ENCODE assay signal across 7 cellular contexts in the genomic region with DNA sequence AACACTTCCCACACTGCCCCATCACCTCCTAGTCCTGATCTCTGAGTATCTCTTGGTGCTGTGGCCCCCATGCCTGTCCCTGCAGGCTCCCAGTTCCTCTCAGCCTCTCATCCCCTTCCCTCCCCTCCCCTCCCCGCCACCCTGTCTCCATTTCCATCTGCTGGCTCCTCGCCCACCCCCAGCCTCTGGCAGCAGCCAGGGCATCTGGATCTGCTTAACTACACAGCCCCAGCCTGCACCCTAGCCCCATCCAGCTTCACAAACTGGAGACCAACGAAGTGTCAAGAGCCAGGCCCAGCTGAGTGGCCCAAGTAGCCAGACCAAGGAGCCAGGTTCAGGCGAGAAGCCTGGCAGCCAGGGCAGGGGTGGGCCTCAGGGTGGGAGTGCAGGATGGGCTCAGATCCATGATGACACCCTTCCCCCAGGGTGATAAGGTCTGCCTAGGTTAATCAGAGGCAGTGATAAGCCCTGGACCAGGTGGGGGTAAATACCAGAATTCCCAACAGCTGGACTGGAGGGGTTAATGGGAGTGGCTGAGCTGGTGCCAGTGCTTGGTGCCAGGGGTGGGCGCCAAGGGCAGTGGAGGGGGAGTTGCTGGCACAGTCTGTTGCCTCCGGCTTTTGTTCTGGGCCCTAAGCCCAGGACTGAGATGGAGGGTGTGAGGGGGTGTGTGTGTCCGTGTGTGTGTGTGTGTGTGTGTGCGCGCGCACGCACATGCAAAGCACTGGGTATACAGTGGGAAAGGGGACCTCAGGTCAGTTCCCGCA. TPM values are rescaled to one million over a fixed set of nuclear protein-coding genes. Genes with fewer than 3 reads are reported as not detected.
DNase-seq lines count a peak whose midpoint lies in the region; TF ChIP-seq lines count a peak whose summit lies in the region.
"Had no signal": no experiment of that assay in that cellular context is flagged by ENCODE, and none has a peak within 500 bp of the region (broad histone marks: within the 10 kb centered on the region; RNA-seq: fewer than 3 reads in every experiment).

No MANE protein-coding gene starts in this region.

- no peak overlapping the region for H3K4me3 ChIP-seq in HEK293 (ENCODE audit: low read depth, low read length)
- H3K4me3 ChIP-seq in osteoblast (ENCODE audit: insufficient read depth, low read length): no peak overlapping the region

- no peaks in the 10 kb centered on the region for H3K79me2 ChIP-seq in osteoblast (ENCODE audit: insufficient read depth, low read length)

- POLR2A ChIA-PET in HEK293 (lab: Yijun Ruan, JAX): interaction anchor here (0.6 to 2.8 kb wide), 3 partner anchors 9 to 139 kb away, joined by 3 to 21 read pairs (median 4); a partner anchor contains a TSS

- no peak overlapping the region for H3K4me2 ChIP-seq in osteoblast (ENCODE audit: insufficient read depth, low read length)

- DNase-seq in dedifferentiated amniotic fluid mesenchymal stem cell (ENCODE audit: extremely low spot score): peak; percentile 76
- peak; percentile 90 for DNase-seq in osteoblast (ENCODE audit: insufficient read length, low spot score, missing footprints)
- DNase-seq in activated gamma-delta T cell treated with Interleukin-2 at 50 U/mL for 16 hours: no peak
- no peak for DNase-seq in NK-92 treated with Interleukin-12 subunit alpha and Interleukin-12 subunit beta, amount 100 ng/mL, for 24 hours (lab: John Stamatoyannopoulos, UW)
- DNase-seq in GOT3 (lab: John Stamatoyannopoulos, UW): no peak

- H3K36me3 ChIP-seq in HEK293 (ENCODE audit: control insufficient read depth in 2 of 2, insufficient read depth in 1 of 2, low read length in 2 of 2): peaks cover 0 to 17% of the 10 kb centered on the region in 2 experiments; a peak in 2 of 3 replicates
- H3K36me3 ChIP-seq in osteoblast (ENCODE audit: insufficient read depth, low read length): peaks cover 4% of the 10 kb centered on the region

- CTCF ChIA-PET in HEK293 (lab: Yijun Ruan, JAX): interaction anchor here (1.1 to 13.3 kb wide), 2 partner anchors 9 to 19 kb away, joined by 4 to 125 read pairs; a partner anchor contains a TSS

- H2AFZ ChIP-seq in osteoblast (ENCODE audit: low read length): no peak overlapping the region

- no peaks in the 10 kb centered on the region for H4K20me1 ChIP-seq in osteoblast (ENCODE audit: insufficient read depth, low read length)

- H3K4me1 ChIP-seq in HEK293 (ENCODE audit: control insufficient read depth, insufficient read depth, low read length): peaks cover 6% of the 10 kb centered on the region
- peaks cover 40% of the 10 kb centered on the region for H3K4me1 ChIP-seq in osteoblast (ENCODE audit: insufficient read depth, low read length)

- no peaks in the 10 kb centered on the region for H3K27me3 ChIP-seq in osteoblast (ENCODE audit: insufficient read depth, low read length)

- H3K9me3 ChIP-seq in HEK293 (ENCODE audit: control insufficient read depth, insufficient read depth, low read depth, low read length) (no peaks in the 10 kb centered on the region), osteoblast (ENCODE audit: low read depth, low read length) (no peaks in the 10 kb centered on the region)

- H3K27ac ChIP-seq in HEK293 (ENCODE audit: extremely low read depth, low read depth, low read length) (no peak overlapping the region), osteoblast (ENCODE audit: low read depth, low read length) (no peak overlapping the region)
- H3K27ac ChIP-seq: VCaP had no signal

- TF ChIP-seq CTCF in HEK293 (tag by site-specific recombination; IDR thresholded peaks at IDR 0.05): no peak
- no peak for TF ChIP-seq CTCF in osteoblast (IDR thresholded peaks at IDR 0.05; ENCODE audit: extremely low read depth, low read depth, low read length)

TF ChIP-seq in HEK293, 187 proteins besides CTCF, POLR2A, EP300 and RAD21 (continues in another document):
- TF ChIP-seq EGR2 (tag by site-specific recombination; IDR thresholded peaks at IDR 0.05; ENCODE audit: low read depth) (peak; percentile 40; the same call in 1 of the 2 replicates), ZNF777 (tag by site-specific recombination; IDR thresholded peaks at IDR 0.05; ENCODE audit: borderline replicate concordance) (no peak), ZNF335 (tag by site-specific recombination; conservative IDR thresholded peaks at IDR 0.05) (no peak), ZNF623 (tag by site-specific recombination; IDR thresholded peaks at IDR 0.05) (no peak), ZNF169 (tag by site-specific recombination; IDR thresholded peaks at IDR 0.05) (no peak), ZFHX2 (tag by site-specific recombination; conservative IDR thresholded peaks at IDR 0.05) (peak; percentile 73), ZNF394 (tag by site-specific recombination; IDR thresholded peaks at IDR 0.05; ENCODE audit: borderline replicate concordance) (no peak), ZNF561 (tag by site-specific recombination; IDR thresholded peaks at IDR 0.05; ENCODE audit: borderline replicate concordance) (no peak), GLI2 (tag by site-specific recombination; IDR thresholded peaks at IDR 0.05; ENCODE audit: borderline replicate concordance, low read depth) (no peak), KLF7 (tag by site-specific recombination; IDR thresholded peaks at IDR 0.05; ENCODE audit: borderline replicate concordance) (no peak), ZNF768 (tag by site-specific recombination; IDR thresholded peaks at IDR 0.05) (no peak), ZBTB20 (tag by site-specific recombination; IDR thresholded peaks at IDR 0.05) (peak; percentile 41)
- TF ChIP-seq, protein P1, sequence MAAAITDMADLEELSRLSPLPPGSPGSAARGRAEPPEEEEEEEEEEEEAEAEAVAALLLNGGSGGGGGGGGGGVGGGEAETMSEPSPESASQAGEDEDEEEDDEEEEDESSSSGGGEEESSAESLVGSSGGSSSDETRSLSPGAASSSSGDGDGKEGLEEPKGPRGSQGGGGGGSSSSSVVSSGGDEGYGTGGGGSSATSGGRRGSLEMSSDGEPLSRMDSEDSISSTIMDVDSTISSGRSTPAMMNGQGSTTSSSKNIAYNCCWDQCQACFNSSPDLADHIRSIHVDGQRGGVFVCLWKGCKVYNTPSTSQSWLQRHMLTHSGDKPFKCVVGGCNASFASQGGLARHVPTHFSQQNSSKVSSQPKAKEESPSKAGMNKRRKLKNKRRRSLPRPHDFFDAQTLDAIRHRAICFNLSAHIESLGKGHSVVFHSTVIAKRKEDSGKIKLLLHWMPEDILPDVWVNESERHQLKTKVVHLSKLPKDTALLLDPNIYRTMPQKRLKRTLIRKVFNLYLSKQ (tag by site-specific recombination; IDR thresholded peaks at IDR 0.05; ENCODE audit: borderline replicate concordance): no peak
- TF ChIP-seq, protein P2, sequence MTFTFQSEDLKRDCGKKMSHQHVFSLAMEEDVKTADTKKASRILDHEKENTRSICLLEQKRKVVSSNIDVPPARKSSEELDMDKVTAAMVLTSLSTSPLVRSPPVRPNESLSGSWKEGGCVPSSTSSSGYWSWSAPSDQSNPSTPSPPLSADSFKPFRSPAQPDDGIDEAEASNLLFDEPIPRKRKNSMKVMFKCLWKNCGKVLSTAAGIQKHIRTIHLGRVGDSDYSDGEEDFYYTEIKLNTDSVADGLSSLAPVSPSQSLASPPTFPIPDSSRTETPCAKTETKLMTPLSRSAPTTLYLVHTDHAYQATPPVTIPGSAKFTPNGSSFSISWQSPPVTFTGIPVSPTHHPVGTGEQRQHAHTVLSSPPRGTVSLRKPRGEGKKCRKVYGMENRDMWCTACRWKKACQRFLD (tag by site-specific recombination; IDR thresholded peaks at IDR 0.05): no peak
- TF ChIP-seq, protein P3, sequence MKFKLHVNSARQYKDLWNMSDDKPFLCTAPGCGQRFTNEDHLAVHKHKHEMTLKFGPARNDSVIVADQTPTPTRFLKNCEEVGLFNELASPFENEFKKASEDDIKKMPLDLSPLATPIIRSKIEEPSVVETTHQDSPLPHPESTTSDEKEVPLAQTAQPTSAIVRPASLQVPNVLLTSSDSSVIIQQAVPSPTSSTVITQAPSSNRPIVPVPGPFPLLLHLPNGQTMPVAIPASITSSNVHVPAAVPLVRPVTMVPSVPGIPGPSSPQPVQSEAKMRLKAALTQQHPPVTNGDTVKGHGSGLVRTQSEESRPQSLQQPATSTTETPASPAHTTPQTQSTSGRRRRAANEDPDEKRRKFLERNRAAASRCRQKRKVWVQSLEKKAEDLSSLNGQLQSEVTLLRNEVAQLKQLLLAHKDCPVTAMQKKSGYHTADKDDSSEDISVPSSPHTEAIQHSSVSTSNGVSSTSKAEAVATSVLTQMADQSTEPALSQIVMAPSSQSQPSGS (tag by site-specific recombination; IDR thresholded peaks at IDR 0.05; ENCODE audit: low read depth): no peak
- TF ChIP-seq, protein P4, sequence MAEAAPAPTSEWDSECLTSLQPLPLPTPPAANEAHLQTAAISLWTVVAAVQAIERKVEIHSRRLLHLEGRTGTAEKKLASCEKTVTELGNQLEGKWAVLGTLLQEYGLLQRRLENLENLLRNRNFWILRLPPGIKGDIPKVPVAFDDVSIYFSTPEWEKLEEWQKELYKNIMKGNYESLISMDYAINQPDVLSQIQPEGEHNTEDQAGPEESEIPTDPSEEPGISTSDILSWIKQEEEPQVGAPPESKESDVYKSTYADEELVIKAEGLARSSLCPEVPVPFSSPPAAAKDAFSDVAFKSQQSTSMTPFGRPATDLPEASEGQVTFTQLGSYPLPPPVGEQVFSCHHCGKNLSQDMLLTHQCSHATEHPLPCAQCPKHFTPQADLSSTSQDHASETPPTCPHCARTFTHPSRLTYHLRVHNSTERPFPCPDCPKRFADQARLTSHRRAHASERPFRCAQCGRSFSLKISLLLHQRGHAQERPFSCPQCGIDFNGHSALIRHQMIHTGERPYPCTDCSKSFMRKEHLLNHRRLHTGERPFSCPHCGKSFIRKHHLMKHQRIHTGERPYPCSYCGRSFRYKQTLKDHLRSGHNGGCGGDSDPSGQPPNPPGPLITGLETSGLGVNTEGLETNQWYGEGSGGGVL (tag by site-specific recombination; IDR thresholded peaks at IDR 0.05): peak; percentile 53; the same call in 1 of the 2 replicates
- TF ChIP-seq, protein P5, sequence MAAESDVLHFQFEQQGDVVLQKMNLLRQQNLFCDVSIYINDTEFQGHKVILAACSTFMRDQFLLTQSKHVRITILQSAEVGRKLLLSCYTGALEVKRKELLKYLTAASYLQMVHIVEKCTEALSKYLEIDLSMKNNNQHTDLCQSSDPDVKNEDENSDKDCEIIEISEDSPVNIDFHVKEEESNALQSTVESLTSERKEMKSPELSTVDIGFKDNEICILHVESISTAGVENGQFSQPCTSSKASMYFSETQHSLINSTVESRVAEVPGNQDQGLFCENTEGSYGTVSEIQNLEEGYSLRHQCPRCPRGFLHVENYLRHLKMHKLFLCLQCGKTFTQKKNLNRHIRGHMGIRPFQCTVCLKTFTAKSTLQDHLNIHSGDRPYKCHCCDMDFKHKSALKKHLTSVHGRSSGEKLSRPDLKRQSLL (tag by site-specific recombination; IDR thresholded peaks at IDR 0.05): no peak

RNA-seq across cellular contexts. Expression of a gene that starts 2.5 kb away (rescaled TPM):
- total RNA-seq in osteoblast: 34.4 and 38.0 TPM in 2 replicates

RNA-seq across cellular contexts. Expression of a gene that starts 8.0 kb away (rescaled TPM):
- total RNA-seq in osteoblast: 0.36 TPM in 1 of 2 replicates, not detected in the other

RNA-seq across cellular contexts. Expression of a gene that starts 8.0 kb away (rescaled TPM):
- 32.6 and 38.9 TPM in 2 replicates for total RNA-seq in osteoblast

RNA-seq across cellular contexts. Expression of a gene that starts 16.9 kb away (rescaled TPM):
- 72.7 and 73.4 TPM in 2 replicates for total RNA-seq in osteoblast

RNA-seq across cellular contexts. Expression of a gene that starts 25.6 kb away (rescaled TPM):
- under 0.01 TPM in 1 of 2 replicates, not detected in the other for total RNA-seq in osteoblast

Comparison
In these comparisons a context has a peak if more than half of its experiments do, and no peak if none do; other contexts are left out.
1. DNase-seq: peak in dedifferentiated amniotic fluid mesenchymal stem cell (single experiment) and osteoblast (single experiment); none in activated gamma-delta T cell treated with Interleukin-2 at 50 U/mL for 16 hours (single experiment), NK-92 treated with Interleukin-12 subunit alpha and Interleukin-12 subunit beta, amount 100 ng/mL, for 24 hours (single experiment) and GOT3 (single experiment).